13 cellular contexts compared by ENCODE assay signal in the genomic region with DNA sequence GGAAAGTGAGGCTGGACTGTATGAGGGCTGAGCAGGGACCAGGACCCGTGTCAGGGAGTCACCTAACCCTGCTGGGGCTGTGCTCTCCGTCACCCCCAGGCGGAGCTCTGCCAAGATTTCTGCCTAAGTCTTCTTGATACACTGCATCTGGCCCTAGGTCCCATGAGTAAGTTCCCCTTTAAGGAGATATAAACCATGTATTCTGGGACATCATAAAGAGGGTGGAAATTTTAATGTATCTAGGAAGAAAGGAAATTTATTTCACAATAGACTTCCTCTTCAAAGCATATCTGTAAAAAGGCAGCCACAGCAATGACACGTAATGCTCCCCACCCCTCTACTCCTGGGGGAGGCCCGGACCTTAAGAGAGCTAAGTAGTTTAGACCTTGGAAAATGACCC.
DNase-seq lines count a peak whose midpoint lies in the region; ATAC-seq and TF ChIP-seq lines count a peak whose summit lies in the region.
"Had no signal": no experiment of that assay in that cellular context is flagged by ENCODE, and none has a peak within 500 bp of the region (broad histone marks: within the 10 kb centered on the region; RNA-seq: fewer than 3 reads in every experiment).

No MANE protein-coding gene starts in this region.

- no peaks in the 10 kb centered on the region for H3K36me3 Mint-ChIP-seq in WTC11
- H3K36me3 Mint-ChIP-seq in activated T-helper 2 cell treated with anti-CD3 and anti-CD28 coated beads, Interferon-gamma antibody, Interleukin-2, Interleukin-4, amounts not matched to agents 10 μg/mL and 5 μg/mL and 100 μg/mL, durations not matched to agents 14 hours and 24 hours and 36 hours (ENCODE audit: low read depth) = no peaks in the 10 kb centered on the region
- H3K36me3 Mint-ChIP-seq: CD14-positive monocyte had no signal

- H3K4me1 Mint-ChIP-seq in WTC11 = peaks cover 48% of the 10 kb centered on the region
- no peaks in the 10 kb centered on the region for H3K4me1 Mint-ChIP-seq in activated T-helper 2 cell treated with anti-CD3 and anti-CD28 coated beads, Interferon-gamma antibody, Interleukin-2, Interleukin-4, amounts not matched to agents 10 μg/mL and 5 μg/mL and 100 μg/mL, durations not matched to agents 14 hours and 24 hours and 36 hours (ENCODE audit: low read depth)
- H3K4me1 Mint-ChIP-seq: CD14-positive monocyte had no signal

- ATAC-seq in HG03439 (IDR thresholded peaks at IDR 0.05; ENCODE audit: unreplicated experiment) (peak; percentile 51), WTC11 (peak; percentile 100), GM21529 (IDR thresholded peaks at IDR 0.05; ENCODE audit: unreplicated experiment) (no peak)
- ATAC-seq: pancreas had no signal

- DNase-seq in AG09319 (ENCODE audit: extremely low read depth, low read depth) (no peak), WTC11 (ENCODE audit: low spot score) (peak; percentile 73), islet precursor cell (peak; percentile 77), glomerular visceral epithelial cell (ENCODE audit: extremely low spot score) (no peak)
- DNase-seq in activated T-helper 2 cell treated with anti-CD3 and anti-CD28 coated beads, Interferon-gamma antibody, Interleukin-2, Interleukin-4, amounts not matched to agents 10 μg/mL and 5 μg/mL and 100 μg/mL, durations not matched to agents 14 hours and 24 hours and 36 hours (ENCODE audit: low spot score) = no peak
- DNase-seq in stimulated activated naive CD4-positive, alpha-beta T cell treated with Interleukin-2 at 50 U/mL for 16 hours (lab: John Stamatoyannopoulos, UW) = no peak
- DNase-seq: activated T-cell treated with anti-CD3 and anti-CD28 coated beads for 4 hours, GOT3, NCI-H2081, pancreas had no signal

- peaks cover 2% of the 10 kb centered on the region; the same call in 1 of the 2 replicates for H3K9me3 Mint-ChIP-seq in WTC11
- no peaks in the 10 kb centered on the region for H3K9me3 Mint-ChIP-seq in activated T-helper 2 cell treated with anti-CD3 and anti-CD28 coated beads, Interferon-gamma antibody, Interleukin-2, Interleukin-4, amounts not matched to agents 10 μg/mL and 5 μg/mL and 100 μg/mL, durations not matched to agents 14 hours and 24 hours and 36 hours

- intact Hi-C loops in activated T-helper 2 cell treated with anti-CD3 and anti-CD28 coated beads, Interferon-gamma antibody, Interleukin-2, Interleukin-4, amounts not matched to agents 10 μg/mL and 5 μg/mL and 100 μg/mL, durations not matched to agents 14 hours and 24 hours and 36 hours (cut with micrococcal nuclease) = no loop called here

- no peak overlapping the region for H3K4me3 Mint-ChIP-seq in WTC11
- H3K4me3 Mint-ChIP-seq in activated T-helper 2 cell treated with anti-CD3 and anti-CD28 coated beads, Interferon-gamma antibody, Interleukin-2, Interleukin-4, amounts not matched to agents 10 μg/mL and 5 μg/mL and 100 μg/mL, durations not matched to agents 14 hours and 24 hours and 36 hours (ENCODE audit: low read depth) = no peak overlapping the region
- H3K4me3 Mint-ChIP-seq: CD14-positive monocyte had no signal

- POLR2A ChIA-PET in WTC11 (lab: Charles Lee) = no interaction called here

- peak; percentile 14 for TF ChIP-seq CTCF in AG09319 (IDR thresholded peaks at IDR 0.05; ENCODE audit: low read depth, low read length)
- peak; percentile 61 for TF ChIP-seq CTCF in WTC11 (IDR thresholded peaks at IDR 0.05)

- CTCF ChIA-PET in WTC11 (lab: Charles Lee) = interaction anchor here (0.6 to 2.1 kb wide), 18 partner anchors 10 to 312 kb away, joined by 3 to 10 read pairs (median 4); no protein-coding TSS in a partner anchor

- H3K27ac Mint-ChIP-seq in WTC11 = no peak overlapping the region
- H3K27ac Mint-ChIP-seq in activated T-helper 2 cell treated with anti-CD3 and anti-CD28 coated beads, Interferon-gamma antibody, Interleukin-2, Interleukin-4, amounts not matched to agents 10 μg/mL and 5 μg/mL and 100 μg/mL, durations not matched to agents 14 hours and 24 hours and 36 hours = no peak overlapping the region
- H3K27ac Mint-ChIP-seq: CD14-positive monocyte had no signal

- H3K27me3 Mint-ChIP-seq in WTC11 (ENCODE audit: low read depth) = no peaks in the 10 kb centered on the region
- H3K27me3 Mint-ChIP-seq in activated T-helper 2 cell treated with anti-CD3 and anti-CD28 coated beads, Interferon-gamma antibody, Interleukin-2, Interleukin-4, amounts not matched to agents 10 μg/mL and 5 μg/mL and 100 μg/mL, durations not matched to agents 14 hours and 24 hours and 36 hours (ENCODE audit: low read depth) = no peaks in the 10 kb centered on the region

TF ChIP-seq in WTC11, 78 proteins besides CTCF, POLR2A, EP300 and RAD21:
- TF ChIP-seq JAZF1 (CRISPR knock-in tag; IDR thresholded peaks at IDR 0.05) (no peak), ZNF671 (CRISPR knock-in tag; IDR thresholded peaks at IDR 0.05) (no peak), AR (CRISPR knock-in tag; IDR thresholded peaks at IDR 0.05) (no peak), ESRRA (CRISPR knock-in tag; IDR thresholded peaks at IDR 0.05; ENCODE audit: borderline replicate concordance) (no peak)

Comparison
In these comparisons a context has a peak if more than half of its experiments do, and no peak if none do; other contexts are left out.
1. DNase-seq: peak in WTC11 (single experiment) and islet precursor cell (single experiment); none in AG09319 (single experiment), glomerular visceral epithelial cell (single experiment), activated T-helper 2 cell treated with anti-CD3 and anti-CD28 coated beads, Interferon-gamma antibody, Interleukin-2, Interleukin-4, amounts not matched to agents 10 μg/mL and 5 μg/mL and 100 μg/mL, durations not matched to agents 14 hours and 24 hours and 36 hours (single experiment) and stimulated activated naive CD4-positive, alpha-beta T cell treated with Interleukin-2 at 50 U/mL for 16 hours (single experiment).